ENCODE assay signal across 20 cellular contexts in the genomic region with DNA sequence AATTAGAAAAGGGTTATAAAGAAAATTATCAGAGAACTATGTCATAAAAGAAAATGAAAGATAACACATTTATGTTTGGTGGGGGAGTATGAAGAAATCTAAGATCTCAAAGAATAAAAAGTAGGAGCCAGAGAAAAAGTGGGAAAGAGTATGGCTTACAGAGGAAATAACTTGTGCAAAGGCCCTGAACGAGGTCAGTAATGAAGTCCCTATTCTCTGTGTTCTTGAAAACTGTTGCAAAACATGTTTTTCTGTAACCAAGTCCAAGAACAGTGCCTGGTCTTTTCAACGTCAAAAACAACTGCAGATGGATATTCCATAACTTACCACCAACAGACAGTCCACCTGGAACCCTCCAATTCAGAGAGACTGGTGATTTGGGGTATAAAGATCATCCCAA.
DNase-seq lines count a peak whose midpoint lies in the region; ATAC-seq and TF ChIP-seq lines count a peak whose summit lies in the region.
"Had no signal": no experiment of that assay in that cellular context is flagged by ENCODE, and none has a peak within 500 bp of the region (broad histone marks: within the 10 kb centered on the region; RNA-seq: fewer than 3 reads in every experiment).

No MANE protein-coding gene starts in this region.

- H3K36me3 Mint-ChIP-seq in nephron progenitor cell (ENCODE audit: low read depth) = no peaks in the 10 kb centered on the region
- H3K36me3 Mint-ChIP-seq: CD8-positive, alpha-beta T cell had no signal

- ATAC-seq in Right ventricle myocardium inferior (peak; percentile 69), heart left ventricle (no peak), left cardiac atrium (no peak), gastroesophageal sphincter (peak; percentile 53), GM21360 (IDR thresholded peaks at IDR 0.05; ENCODE audit: unreplicated experiment) (no peak)
- ATAC-seq: A549; CD8-positive, alpha-beta T cell had no signal

- H3K9me3 Mint-ChIP-seq in nephron progenitor cell = no peaks in the 10 kb centered on the region
- H3K9me3 Mint-ChIP-seq: CD4-positive, alpha-beta T cell; CD8-positive, alpha-beta T cell had no signal

- TF ChIP-seq CTCF in heart left ventricle (IDR thresholded peaks at IDR 0.05) = no peak
- no peak for TF ChIP-seq CTCF in left ventricle myocardium inferior (IDR thresholded peaks at IDR 0.05; ENCODE audit: borderline replicate concordance)
- no peak for TF ChIP-seq CTCF in gastroesophageal sphincter (IDR thresholded peaks at IDR 0.05)
- no peak for TF ChIP-seq CTCF in nephron progenitor cell (IDR thresholded peaks at IDR 0.05)
- TF ChIP-seq CTCF in spleen (IDR thresholded peaks at IDR 0.05 in 8 of 11, conservative IDR thresholded peaks at IDR 0.05 in 3 of 11) = no peak

- peak overlapping the region in 1 of 12 donors; percentile 1 for H3K27ac ChIP-seq in heart left ventricle
- peak overlapping the region; percentile 42 for H3K27ac ChIP-seq in left ventricle myocardium inferior (replicated peaks)
- H3K27ac ChIP-seq in gastroesophageal sphincter = no peak overlapping the region
- no peak overlapping the region for H3K27ac ChIP-seq in spleen
- H3K27ac ChIP-seq: 22Rv1; A549; BLaER1 treated with 17β-estradiol and CSF1 and Interleukin-3, amounts not matched to agents 10 nM and 100 nM; C4-2B had no signal

- 60 to 66% (median 61%) methylated on average over 2 of the region's 2 CpGs for WGBS in heart left ventricle, 4 donors
- WGBS in gastroesophageal sphincter (ENCODE audit: low coverage in 1 of 2), 2 donors = 66 to 71% methylated on average over 2 of the region's 2 CpGs
- WGBS in spleen, 5 donors = 54 to 81% (median 65%) methylated on average over 2 of the region's 2 CpGs

- intact Hi-C loops in Right ventricle myocardium inferior (cut with DNase I) = no loop called here
- intact Hi-C loops in heart left ventricle (cut with DNase I) = no loop called here
- intact Hi-C loops in left ventricle myocardium inferior (cut with micrococcal nuclease) = no loop called here
- intact Hi-C loops in left cardiac atrium (cut with DNase I) = no loop called here
- intact Hi-C loops in spleen (cut with DNase I; ENCODE audit: low total_unique reads) = no loop called here

- H3K4me1 Mint-ChIP-seq in nephron progenitor cell = no peaks in the 10 kb centered on the region
- H3K4me1 Mint-ChIP-seq: B cell had no signal

- peak overlapping the region; percentile 4 for H3K27ac Mint-ChIP-seq in nephron progenitor cell
- H3K27ac Mint-ChIP-seq: B cell; CD4-positive, alpha-beta T cell; CD8-positive, alpha-beta T cell had no signal

- H3K36me3 ChIP-seq in heart left ventricle (no peaks in the 10 kb centered on the region), left ventricle myocardium inferior (no peaks in the 10 kb centered on the region), gastroesophageal sphincter (no peaks in the 10 kb centered on the region), spleen (no peaks in the 10 kb centered on the region)
- H3K36me3 ChIP-seq: BLaER1 treated with 17β-estradiol and CSF1 and Interleukin-3, amounts not matched to agents 10 nM and 100 nM had no signal

- H3K4me1 ChIP-seq in heart left ventricle (no peaks in the 10 kb centered on the region), left ventricle myocardium inferior (no peaks in the 10 kb centered on the region), gastroesophageal sphincter (no peaks in the 10 kb centered on the region), spleen (no peaks in the 10 kb centered on the region)
- H3K4me1 ChIP-seq: A549; BLaER1 treated with 17β-estradiol and CSF1 and Interleukin-3, amounts not matched to agents 10 nM and 100 nM; Caco-2 had no signal

- H3K27me3 ChIP-seq in heart left ventricle (no peaks in the 10 kb centered on the region), left ventricle myocardium inferior (ENCODE audit: low read depth) (no peaks in the 10 kb centered on the region), gastroesophageal sphincter (no peaks in the 10 kb centered on the region), spleen (replicated peaks in 1 of 7) (no peaks in the 10 kb centered on the region)
- H3K27me3 ChIP-seq: BLaER1 treated with 17β-estradiol and CSF1 and Interleukin-3, amounts not matched to agents 10 nM and 100 nM had no signal

- TF ChIP-seq EP300 in gastroesophageal sphincter (IDR thresholded peaks at IDR 0.05) = no peak

- H3K4me3 ChIP-seq in heart left ventricle (no peak overlapping the region), left ventricle myocardium inferior (no peak overlapping the region), gastroesophageal sphincter (no peak overlapping the region), spleen (no peak overlapping the region)
- H3K4me3 ChIP-seq: A549; BLaER1 treated with 17β-estradiol and CSF1 and Interleukin-3, amounts not matched to agents 10 nM and 100 nM had no signal

- DNase-seq in Right ventricle myocardium inferior (ENCODE audit: missing footprints) (no peak), heart left ventricle (no peak), left ventricle myocardium inferior (no peak), left cardiac atrium (no peak), nephron progenitor cell (no peak), spleen (no peak)
- DNase-seq: AML-193; Caco-2; Calu3; CD4-positive, alpha-beta T cell; CD8-positive, alpha-beta T cell; DMS79 treated with DMSO at 0.1 percent for 48 hours; GF-D8 had no signal

- TF ChIP-seq POLR2A in heart left ventricle (IDR thresholded peaks at IDR 0.05) (no peak), gastroesophageal sphincter (IDR thresholded peaks at IDR 0.05) (no peak), spleen (IDR thresholded peaks at IDR 0.05) (no peak)

- no peaks in the 10 kb centered on the region for H3K27me3 Mint-ChIP-seq in nephron progenitor cell (ENCODE audit: low read depth, poor library complexity)
- H3K27me3 Mint-ChIP-seq: B cell; CD4-positive, alpha-beta T cell had no signal

- H3K9me3 ChIP-seq in heart left ventricle (no peaks in the 10 kb centered on the region), left ventricle myocardium inferior (replicated peaks) (no peaks in the 10 kb centered on the region), gastroesophageal sphincter (no peaks in the 10 kb centered on the region), spleen (no peaks in the 10 kb centered on the region)
- H3K9me3 ChIP-seq: A549; BLaER1 treated with 17β-estradiol and CSF1 and Interleukin-3, amounts not matched to agents 10 nM and 100 nM; Caco-2 had no signal

- H3K4me3 Mint-ChIP-seq in nephron progenitor cell = no peak overlapping the region
- H3K4me3 Mint-ChIP-seq: B cell; CD4-positive, alpha-beta T cell; CD8-positive, alpha-beta T cell had no signal

Comparison
In these comparisons a context has a peak if more than half of its experiments do, and no peak if none do; other contexts are left out.
1. ATAC-seq: peak in Right ventricle myocardium inferior (single experiment) and gastroesophageal sphincter (single experiment); none in heart left ventricle (0 of 4), left cardiac atrium (0 of 2) and GM21360 (single experiment).